ENCODE assay signal across 8 cellular contexts in genomic region chr2:223725494-223725893, GRCh38.
DNase-seq lines count a peak whose midpoint lies in the region; ATAC-seq and TF ChIP-seq lines count a peak whose summit lies in the region.
"Had no signal": no experiment of that assay in that cellular context is flagged by ENCODE, and none has a peak within 500 bp of the region (broad histone marks: within the 10 kb centered on the region; RNA-seq: fewer than 3 reads in every experiment).

No MANE protein-coding gene starts in this region.

- H3K27me3 Mint-ChIP-seq in WTC11 (ENCODE audit: low read depth) (no peaks in the 10 kb centered on the region), progenitor cell of endocrine pancreas (no peaks in the 10 kb centered on the region)
- peaks cover 9% of the 10 kb centered on the region for H3K27me3 Mint-ChIP-seq in activated CD4-positive, alpha-beta T cell treated with anti-CD3 and anti-CD28 coated beads for 36 hours
- H3K27me3 Mint-ChIP-seq: activated B cell treated with CpG ODN at 0.5 μM for 24 hours had no signal

- WGBS in heart left ventricle, 4 donors, result 28 to 38% (median 30%) methylated on average over 5 of the region's 5 CpGs

- no peaks in the 10 kb centered on the region for H3K9me3 Mint-ChIP-seq in WTC11
- no peaks in the 10 kb centered on the region for H3K9me3 Mint-ChIP-seq in progenitor cell of endocrine pancreas (ENCODE audit: low read depth)
- no peaks in the 10 kb centered on the region for H3K9me3 Mint-ChIP-seq in activated CD4-positive, alpha-beta T cell treated with anti-CD3 and anti-CD28 coated beads for 36 hours (ENCODE audit: low read depth)
- H3K9me3 Mint-ChIP-seq: activated B cell treated with CpG ODN at 0.5 μM for 24 hours had no signal

- H3K27ac Mint-ChIP-seq in WTC11 (peak overlapping the region; percentile 84), progenitor cell of endocrine pancreas (peak overlapping the region; percentile 81)
- no peak overlapping the region for H3K27ac Mint-ChIP-seq in activated CD4-positive, alpha-beta T cell treated with anti-CD3 and anti-CD28 coated beads for 36 hours
- H3K27ac Mint-ChIP-seq: activated B cell treated with CpG ODN at 0.5 μM for 24 hours had no signal

- H3K9me3 ChIP-seq in HUES48 (ENCODE audit: control insufficient read depth, insufficient read depth, low read length) (no peaks in the 10 kb centered on the region), heart left ventricle (no peaks in the 10 kb centered on the region)

- H3K27ac ChIP-seq in HUES48 (ENCODE audit: low read depth, low read length) (peak overlapping the region; percentile 93), heart left ventricle (peak overlapping the region in 10 of 12 donors; percentile 37 to 80 (median 69))

- peak; percentile 79 for ATAC-seq in WTC11
- ATAC-seq in heart left ventricle, result peak; percentile 84 to 99 (median 97)
- no peak for ATAC-seq in activated CD4-positive, alpha-beta T cell treated with anti-CD3 and anti-CD28 coated beads for 36 hours

- no peak overlapping the region for H3K4me3 Mint-ChIP-seq in WTC11
- H3K4me3 Mint-ChIP-seq in progenitor cell of endocrine pancreas (ENCODE audit: low read depth), result no peak overlapping the region
- no peak overlapping the region for H3K4me3 Mint-ChIP-seq in activated CD4-positive, alpha-beta T cell treated with anti-CD3 and anti-CD28 coated beads for 36 hours
- H3K4me3 Mint-ChIP-seq: activated B cell treated with CpG ODN at 0.5 μM for 24 hours had no signal

- H3K4me1 ChIP-seq in HUES48 (ENCODE audit: control insufficient read depth, insufficient read depth, low read length), result peaks cover 32% of the 10 kb centered on the region
- H3K4me1 ChIP-seq in heart left ventricle, result peaks cover 0 to 23% (median 15%) of the 10 kb centered on the region in 12 donors

- intact Hi-C loops in heart left ventricle (cut with DNase I), result loop anchor here in 1 of 10 donors (5.0 kb wide), 1 partner anchor 232 kb away; the partner anchor contains the start of gene MRPL44
- intact Hi-C loops in activated CD4-positive, alpha-beta T cell treated with anti-CD3 and anti-CD28 coated beads for 36 hours (cut with DNase I, micrococcal nuclease), result loop anchor here in 1 of 2 experiments (5.0 kb wide), 1 partner anchor 557 kb away; no protein-coding TSS in a partner anchor

- peak overlapping the region; percentile 18 for H3K4me3 ChIP-seq in HUES48 (ENCODE audit: low read depth, low read length)
- no peak overlapping the region for H3K4me3 ChIP-seq in heart left ventricle

- H3K4me1 Mint-ChIP-seq in WTC11 (peaks cover 39% of the 10 kb centered on the region), progenitor cell of endocrine pancreas (ENCODE audit: low read depth) (peaks cover 16% of the 10 kb centered on the region)
- no peaks in the 10 kb centered on the region for H3K4me1 Mint-ChIP-seq in activated CD4-positive, alpha-beta T cell treated with anti-CD3 and anti-CD28 coated beads for 36 hours
- H3K4me1 Mint-ChIP-seq: activated B cell treated with CpG ODN at 0.5 μM for 24 hours had no signal

- H3K27me3 ChIP-seq in HUES48 (ENCODE audit: control insufficient read depth, insufficient read depth, low read length) (no peaks in the 10 kb centered on the region), heart left ventricle (no peaks in the 10 kb centered on the region)

- H3K36me3 ChIP-seq in HUES48 (ENCODE audit: control insufficient read depth, insufficient read depth, low read length) (no peaks in the 10 kb centered on the region), heart left ventricle (no peaks in the 10 kb centered on the region)

- DNase-seq in WTC11 (ENCODE audit: low spot score), result peak; percentile 67
- DNase-seq in heart left ventricle, result peak; percentile 74 to 92 (median 84)
- DNase-seq in progenitor cell of endocrine pancreas (ENCODE audit: low spot score, unreplicated experiment), result no peak
- no peak for DNase-seq in activated CD4-positive, alpha-beta T cell treated with anti-CD3 and anti-CD28 coated beads for 36 hours
- DNase-seq in stimulated activated CD4-positive, alpha-beta T cell treated with anti-CD3 and anti-CD28 coated beads, Interleukin-2, amount 100 ng/mL, for 48 hours, result no peak
- no peak for DNase-seq in GM19238 (ENCODE audit: insufficient read length, low spot score)
- DNase-seq: activated B cell treated with CpG ODN at 0.5 μM for 24 hours had no signal

- H3K9ac ChIP-seq in HUES48 (ENCODE audit: low read depth, low read length), result peak overlapping the region; percentile 21

- POLR2A ChIA-PET in WTC11 (lab: Charles Lee), result no interaction called here
- POLR2A ChIA-PET in activated CD4-positive, alpha-beta T cell treated with anti-CD3 and anti-CD28 coated beads for 36 hours (lab: Charles Lee), result no interaction called here

- no peaks in the 10 kb centered on the region for H3K36me3 Mint-ChIP-seq in WTC11
- H3K36me3 Mint-ChIP-seq in progenitor cell of endocrine pancreas (ENCODE audit: insufficient read depth), result no peaks in the 10 kb centered on the region
- no peaks in the 10 kb centered on the region for H3K36me3 Mint-ChIP-seq in activated CD4-positive, alpha-beta T cell treated with anti-CD3 and anti-CD28 coated beads for 36 hours (ENCODE audit: low read depth)

- no peak for TF ChIP-seq POLR2A in heart left ventricle (IDR thresholded peaks at IDR 0.05)

- TF ChIP-seq CTCF in WTC11 (IDR thresholded peaks at IDR 0.05) (no peak), heart left ventricle (IDR thresholded peaks at IDR 0.05) (no peak), progenitor cell of endocrine pancreas (IDR thresholded peaks at IDR 0.05; ENCODE audit: unreplicated experiment) (no peak)

- CTCF ChIA-PET in WTC11 (lab: Charles Lee), result interaction anchor here (1.5 to 2.5 kb wide), 4 partner anchors 28 to 266 kb away, joined by 3 to 6 read pairs (median 3); no protein-coding TSS in a partner anchor
- CTCF ChIA-PET in activated CD4-positive, alpha-beta T cell treated with anti-CD3 and anti-CD28 coated beads for 36 hours (lab: Charles Lee), result interaction anchor here (0.6 to 0.7 kb wide), 2 partner anchors 78 to 169 kb away, joined by 3 read pairs; no protein-coding TSS in a partner anchor

TF ChIP-seq in WTC11, 78 proteins besides CTCF, POLR2A, EP300 and RAD21:
- peak; percentile 79 for TF ChIP-seq ZBTB21 (CRISPR knock-in tag; IDR thresholded peaks at IDR 0.05; ENCODE audit: borderline replicate concordance)
- TF ChIP-seq NFATC4 (CRISPR knock-in tag; IDR thresholded peaks at IDR 0.05), result no peak
- TF ChIP-seq E2F1 (CRISPR knock-in tag; IDR thresholded peaks at IDR 0.05), result no peak
- peak; percentile 31; the same call in 1 of the 2 replicates for TF ChIP-seq TEAD1 (CRISPR knock-in tag; IDR thresholded peaks at IDR 0.05)
- 0 out of 2 replicates have a peak, but pooled peaks have one; percentile 49 for TF ChIP-seq ATF3 (CRISPR knock-in tag; conservative IDR thresholded peaks at IDR 0.05)
- no peak for TF ChIP-seq E2F4 (CRISPR knock-in tag; IDR thresholded peaks at IDR 0.05; ENCODE audit: borderline replicate concordance, low read depth)

Comparison
In these comparisons a context has a peak if more than half of its experiments do, and no peak if none do; other contexts are left out.
1. DNase-seq: peak in WTC11 (single experiment) and heart left ventricle (5 of 5); none in progenitor cell of endocrine pancreas (single experiment), activated CD4-positive, alpha-beta T cell treated with anti-CD3 and anti-CD28 coated beads for 36 hours (single experiment), stimulated activated CD4-positive, alpha-beta T cell treated with anti-CD3 and anti-CD28 coated beads, Interleukin-2, amount 100 ng/mL, for 48 hours (0 of 2) and GM19238 (single experiment).